8 cellular contexts compared by ENCODE assay signal in the genomic region with DNA sequence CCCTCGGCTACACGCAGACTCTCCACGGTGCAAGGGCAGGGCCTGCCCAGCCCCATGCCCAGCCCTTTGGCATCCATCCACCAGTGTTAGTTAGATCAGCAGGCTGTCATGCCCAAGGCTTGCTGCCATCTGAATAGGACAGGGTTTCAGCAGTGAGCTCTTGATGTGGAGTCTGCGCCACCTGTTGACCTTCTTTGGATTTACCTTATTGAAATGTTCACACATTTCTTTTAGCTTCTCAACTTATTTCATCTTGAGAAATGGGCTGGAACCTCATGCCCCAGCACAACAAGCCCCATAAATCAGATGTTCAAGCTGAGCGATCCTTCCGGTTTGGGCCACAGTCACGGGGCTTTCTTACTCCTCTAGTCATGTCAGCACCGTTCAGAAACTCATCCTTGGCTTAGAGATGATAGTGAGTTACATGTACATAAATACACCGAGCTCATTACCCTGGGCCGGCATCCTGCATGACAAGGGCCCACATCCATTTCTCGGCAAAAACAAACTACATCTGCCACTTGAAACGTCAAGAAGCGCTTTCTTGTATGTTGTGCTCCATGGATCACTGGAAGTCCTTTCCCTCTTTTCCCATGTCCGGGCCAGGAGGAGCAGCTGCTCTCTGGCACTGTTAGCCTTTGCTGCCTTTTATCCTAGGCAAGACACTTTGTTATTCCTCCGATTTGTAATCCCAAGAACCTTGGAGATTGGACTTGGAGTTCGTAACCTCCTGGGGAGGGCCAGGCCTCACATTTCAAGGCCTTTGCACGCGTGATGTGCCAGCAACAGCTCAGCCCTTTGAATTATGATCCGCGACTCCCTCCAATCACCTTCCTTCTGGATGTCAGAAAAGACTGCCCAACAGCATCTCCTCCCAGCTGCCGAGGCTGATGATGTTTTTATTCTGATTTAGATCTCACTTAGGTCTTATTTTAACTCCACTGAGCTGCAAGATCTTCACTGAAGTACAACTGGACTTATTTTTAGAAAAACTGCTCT.
DNase-seq lines count a peak whose midpoint lies in the region; TF ChIP-seq lines count a peak whose summit lies in the region.

No MANE protein-coding gene starts in this region.

- H3K36me3 ChIP-seq in OCI-LY3 (replicated peaks; ENCODE audit: low read depth, low read length) (peaks cover 15% of the 10 kb centered on the region), mesenchymal stem cell (ENCODE audit: control insufficient read depth in 1 of 2, insufficient read depth in 2 of 2, low read depth in 1 of 2, low read length in 2 of 2) (no peaks in the 10 kb centered on the region)

- H2AFZ ChIP-seq in OCI-LY3 (ENCODE audit: low read depth, low read length): no peak overlapping the region
- H2AFZ ChIP-seq in mesenchymal stem cell (ENCODE audit: low read depth, low read length): no peak overlapping the region

- H3K79me1 ChIP-seq in mesenchymal stem cell (replicated peaks; ENCODE audit: low read length, poor library complexity, severe bottlenecking): no peaks in the 10 kb centered on the region

- H3K4me3 ChIP-seq in HL-60 (replicated peaks; ENCODE audit: insufficient read depth, low read length): no peak overlapping the region
- H3K4me3 ChIP-seq in OCI-LY3 (ENCODE audit: low read length): no peak overlapping the region
- H3K4me3 ChIP-seq in dorsolateral prefrontal cortex: no peak overlapping the region
- H3K4me3 ChIP-seq in mesenchymal stem cell (ENCODE audit: insufficient read depth in 1 of 2, low read depth in 1 of 2, low read length in 2 of 2): peak overlapping the region in 1 of 2 experiments; percentile 9

- intact Hi-C loops in dorsolateral prefrontal cortex (cut with DNase I): loop anchor here in 1 of 2 donors (10.0 kb wide), 1 partner anchor 91 kb away; no protein-coding TSS in a partner anchor

- H2BK120ac ChIP-seq in mesenchymal stem cell (ENCODE audit: low read depth, low read length): no peak overlapping the region

- DNase-seq in DMS53 (lab: John Stamatoyannopoulos, UW) (peak; percentile 85), HL-60 (ENCODE audit: low read depth in 1 of 2, low spot score in 1 of 2) (peak; percentile 17 to 60), dorsolateral prefrontal cortex (no peak), mesenchymal stem cell (peak; percentile 39), putamen (ENCODE audit: low spot score) (no peak), NK-92 (lab: John Stamatoyannopoulos, UW; ENCODE audit: unreplicated experiment) (no peak)
- DNase-seq in stimulated activated CD4-positive, alpha-beta T cell treated with anti-CD3 and anti-CD28 coated beads, Interleukin-4, amount 100 ng/mL, for 4 hours: no peak

- peaks cover 63% of the 10 kb centered on the region for H4K20me1 ChIP-seq in OCI-LY3 (ENCODE audit: insufficient read depth, low read length)

- H3K9ac ChIP-seq in OCI-LY3 (ENCODE audit: low read length) (no peak overlapping the region), mesenchymal stem cell (ENCODE audit: low read length) (peak overlapping the region; percentile 55)

- H3K4me1 ChIP-seq in OCI-LY3 (ENCODE audit: low read length): no peaks in the 10 kb centered on the region
- peaks cover 5% of the 10 kb centered on the region for H3K4me1 ChIP-seq in mesenchymal stem cell (ENCODE audit: control insufficient read depth, insufficient read depth, low read depth, low read length)

- H4K8ac ChIP-seq in mesenchymal stem cell (ENCODE audit: low read length): no peak overlapping the region

- no peak overlapping the region for H4K91ac ChIP-seq in mesenchymal stem cell (ENCODE audit: low read length)

- no peak overlapping the region for H3K4me2 ChIP-seq in OCI-LY3 (ENCODE audit: low read length)
- H3K4me2 ChIP-seq in mesenchymal stem cell (ENCODE audit: low read length, poor library complexity, severe bottlenecking): no peak overlapping the region

- no peak overlapping the region for H3K14ac ChIP-seq in mesenchymal stem cell (ENCODE audit: low read length in 2 of 2)

- 74% methylated on average over 20 of the region's 21 CpGs for WGBS in mesenchymal stem cell

- H3K9me3 ChIP-seq in OCI-LY3 (ENCODE audit: insufficient read depth, low read length) (no peaks in the 10 kb centered on the region), mesenchymal stem cell (ENCODE audit: control insufficient read depth, low read length) (no peaks in the 10 kb centered on the region)

- H3K4ac ChIP-seq in mesenchymal stem cell (ENCODE audit: low read depth in 1 of 2, low read length in 2 of 2): no peak overlapping the region

- H3K18ac ChIP-seq in mesenchymal stem cell (ENCODE audit: low read depth in 1 of 2, low read length in 2 of 2): no peak overlapping the region

- no peak overlapping the region for H3K23ac ChIP-seq in mesenchymal stem cell (ENCODE audit: low read length in 2 of 2)

- peak; percentile 22 for TF ChIP-seq CTCF in HL-60 (IDR thresholded peaks at IDR 0.05; ENCODE audit: insufficient read depth, low read length)
- peak; percentile 79 for TF ChIP-seq CTCF in OCI-LY3 (IDR thresholded peaks at IDR 0.05; ENCODE audit: low read depth, low read length)
- TF ChIP-seq CTCF in dorsolateral prefrontal cortex (IDR thresholded peaks at IDR 0.05 in 54 of 56, conservative IDR thresholded peaks at IDR 0.05 in 2 of 56; ENCODE audit: low read depth in 1 of 56, partially characterized antibody in 56 of 56): peak in 7 of 56 donors; percentile 9 to 29 (median 19)

- H2BK12ac ChIP-seq in mesenchymal stem cell (ENCODE audit: low read length in 2 of 2): no peak overlapping the region

- H3K27me3 ChIP-seq in HL-60 (ENCODE audit: insufficient read depth, poor library complexity, severe bottlenecking) (no peaks in the 10 kb centered on the region), OCI-LY3 (ENCODE audit: low read depth, low read length) (no peaks in the 10 kb centered on the region), dorsolateral prefrontal cortex (no peaks in the 10 kb centered on the region), mesenchymal stem cell (ENCODE audit: control insufficient read depth in 1 of 2, insufficient read depth in 1 of 2, low read length in 2 of 2) (no peaks in the 10 kb centered on the region)

- H2BK5ac ChIP-seq in mesenchymal stem cell (ENCODE audit: low read depth, low read length, poor library complexity, severe bottlenecking): no peak overlapping the region

- no peak overlapping the region for H2BK15ac ChIP-seq in mesenchymal stem cell (ENCODE audit: low read depth, poor library complexity, severe bottlenecking)

- H3K27ac ChIP-seq in HL-60 (replicated peaks) (no peak overlapping the region), OCI-LY3 (ENCODE audit: low read length) (no peak overlapping the region), dorsolateral prefrontal cortex (peak overlapping the region in 35 of 59 donors; percentile 4 to 66 (median 38)), mesenchymal stem cell (ENCODE audit: low read length, poor library complexity, severe bottlenecking) (no peak overlapping the region)

- peaks cover 4% of the 10 kb centered on the region; the same call in 1 of the 2 replicates for H3K79me2 ChIP-seq in OCI-LY3 (ENCODE audit: low read length)

- no peak overlapping the region for H2AK5ac ChIP-seq in mesenchymal stem cell (ENCODE audit: low read length, severe bottlenecking)

Comparison
In these comparisons a context has a peak if more than half of its experiments do, and no peak if none do; other contexts are left out.
1. DNase-seq: peak in DMS53 (single experiment), HL-60 (2 of 2) and mesenchymal stem cell (single experiment); none in dorsolateral prefrontal cortex (0 of 10), putamen (single experiment), NK-92 (single experiment) and stimulated activated CD4-positive, alpha-beta T cell treated with anti-CD3 and anti-CD28 coated beads, Interleukin-4, amount 100 ng/mL, for 4 hours (0 of 2).
2. H3K27ac ChIP-seq: peak in dorsolateral prefrontal cortex (35 of 59); none in HL-60 (single experiment), OCI-LY3 (single experiment) and mesenchymal stem cell (single experiment).